Comparison of ENCODE assay signal across 17 cellular contexts in genomic region chr11:97614571-97614970, GRCh38.
"Had no signal": no experiment of that assay in that cellular context is flagged by ENCODE, and none has a peak within 500 bp of the region (broad histone marks: within the 10 kb centered on the region; RNA-seq: fewer than 3 reads in every experiment).

No MANE protein-coding gene starts in this region.

- H3K27me3 ChIP-seq: ascending aorta, cardiac muscle cell, neutrophil, spleen, testis had no signal

- ATAC-seq: activated CD8-positive, alpha-beta T cell treated with anti-CD3 and anti-CD28 coated beads for 36 hours; left colon; lower lobe of right lung; natural killer cell treated with Interleukin-12 subunit alpha and Interleukin-12 subunit beta and Interleukin-15 and Interleukin-18, amount 100 ng/mL, for 72 hours; stimulated activated memory B cell treated with anti-CD40 and anti-IgM and Interleukin-4, amounts not matched to agents 10 μg/mL and 1 μg/mL and 100 μg/mL, for 72 hours had no signal

- H3K4me3 Mint-ChIP-seq: activated CD4-positive, alpha-beta T cell treated with anti-CD3 and anti-CD28 coated beads, Interleukin-2, amount 10 ng/mL, durations not matched to agents 24 days and 14 days; activated CD8-positive, alpha-beta T cell treated with anti-CD3 and anti-CD28 coated beads for 36 hours; activated naive CD4-positive, alpha-beta T cell treated with anti-CD3 and anti-CD28 coated beads for 36 hours; activated T-cell treated with anti-CD3 and anti-CD28 coated beads, Interleukin-2, amount 50 U/mL, for 24 hours; natural killer cell treated with Interleukin-12 subunit alpha and Interleukin-12 subunit beta and Interleukin-15 and Interleukin-18, amount 100 ng/mL, for 72 hours; stimulated activated memory B cell treated with anti-CD40 and anti-IgM and Interleukin-4, amounts not matched to agents 10 μg/mL and 1 μg/mL and 100 μg/mL, for 72 hours; type B pancreatic cell had no signal

- H3K4me1 ChIP-seq: ascending aorta, lower lobe of right lung, spleen, testis had no signal

- H3K4me3 ChIP-seq: ascending aorta, cardiac muscle cell, lower lobe of right lung, spleen, testis had no signal

- H3K27ac Mint-ChIP-seq: activated CD4-positive, alpha-beta T cell treated with anti-CD3 and anti-CD28 coated beads, Interleukin-2, amount 10 ng/mL, durations not matched to agents 24 days and 14 days; activated CD8-positive, alpha-beta T cell treated with anti-CD3 and anti-CD28 coated beads for 36 hours; activated naive CD4-positive, alpha-beta T cell treated with anti-CD3 and anti-CD28 coated beads for 36 hours; activated T-cell treated with anti-CD3 and anti-CD28 coated beads, Interleukin-2, amount 50 U/mL, for 24 hours; natural killer cell treated with Interleukin-12 subunit alpha and Interleukin-12 subunit beta and Interleukin-15 and Interleukin-18, amount 100 ng/mL, for 72 hours; stimulated activated memory B cell treated with anti-CD40 and anti-IgM and Interleukin-4, amounts not matched to agents 10 μg/mL and 1 μg/mL and 100 μg/mL, for 72 hours; type B pancreatic cell had no signal

- H3K36me3 Mint-ChIP-seq: stimulated activated memory B cell treated with anti-CD40 and anti-IgM and Interleukin-4, amounts not matched to agents 10 μg/mL and 1 μg/mL and 100 μg/mL, for 72 hours; type B pancreatic cell had no signal

- H3K36me3 ChIP-seq: ascending aorta, cardiac muscle cell, lower lobe of right lung, neutrophil, spleen had no signal

- H3K9me3 ChIP-seq: neutrophil, testis had no signal

- H3K27me3 Mint-ChIP-seq: activated CD4-positive, alpha-beta T cell treated with anti-CD3 and anti-CD28 coated beads, Interleukin-2, amount 10 ng/mL, durations not matched to agents 24 days and 14 days; activated CD8-positive, alpha-beta T cell treated with anti-CD3 and anti-CD28 coated beads for 36 hours; activated T-cell treated with anti-CD3 and anti-CD28 coated beads, Interleukin-2, amount 50 U/mL, for 24 hours; natural killer cell treated with Interleukin-12 subunit alpha and Interleukin-12 subunit beta and Interleukin-15 and Interleukin-18, amount 100 ng/mL, for 72 hours; stimulated activated memory B cell treated with anti-CD40 and anti-IgM and Interleukin-4, amounts not matched to agents 10 μg/mL and 1 μg/mL and 100 μg/mL, for 72 hours; type B pancreatic cell had no signal

- DNase-seq: activated CD4-positive, alpha-beta T cell treated with anti-CD3 and anti-CD28 coated beads, Interleukin-2, amount 10 ng/mL, durations not matched to agents 24 days and 14 days; activated CD4-positive, CD25-positive, alpha-beta regulatory T cell; activated CD8-positive, alpha-beta T cell treated with anti-CD3 and anti-CD28 coated beads for 36 hours; activated naive CD4-positive, alpha-beta T cell treated with anti-CD3 and anti-CD28 coated beads for 36 hours; activated T-cell treated with anti-CD3 and anti-CD28 coated beads, Interleukin-2, amount 50 U/mL, for 24 hours; erythroblast; left colon; lower lobe of right lung; spleen; stimulated activated CD4-positive, alpha-beta T cell treated with anti-CD3 and anti-CD28 coated beads, Interleukin-4, amount 100 ng/mL, for 4 hours; testis had no signal

- H3K27ac ChIP-seq: ascending aorta, cardiac muscle cell, lower lobe of right lung, neutrophil, spleen, testis had no signal

- H3K4me1 Mint-ChIP-seq: activated CD4-positive, alpha-beta T cell treated with anti-CD3 and anti-CD28 coated beads, Interleukin-2, amount 10 ng/mL, durations not matched to agents 24 days and 14 days; stimulated activated memory B cell treated with anti-CD40 and anti-IgM and Interleukin-4, amounts not matched to agents 10 μg/mL and 1 μg/mL and 100 μg/mL, for 72 hours had no signal

- H3K9me3 Mint-ChIP-seq: activated CD4-positive, alpha-beta T cell treated with anti-CD3 and anti-CD28 coated beads, Interleukin-2, amount 10 ng/mL, durations not matched to agents 24 days and 14 days had no signal
